27 cellular contexts compared by ENCODE assay signal in the genomic region with DNA sequence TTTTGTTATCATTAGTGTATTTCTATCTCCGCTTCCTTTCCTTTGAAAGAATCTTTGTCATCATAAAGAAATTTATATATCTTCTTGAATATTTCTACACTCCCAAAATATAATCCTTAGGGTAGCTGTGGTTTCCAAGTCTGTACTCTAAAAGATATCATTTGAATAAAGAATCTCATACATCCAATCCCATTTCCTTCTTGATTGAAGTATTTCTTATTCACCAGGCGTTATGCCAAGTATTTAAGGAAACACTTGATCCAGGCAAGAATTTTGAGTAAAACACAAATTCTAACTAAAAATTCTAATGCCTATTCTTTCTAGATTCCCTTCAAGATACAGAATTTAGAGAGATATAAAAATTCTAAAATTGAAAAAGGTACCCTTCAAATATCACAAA.
"Had no signal": no experiment of that assay in that cellular context is flagged by ENCODE, and none has a peak within 500 bp of the region (broad histone marks: within the 10 kb centered on the region; RNA-seq: fewer than 3 reads in every experiment).

No MANE protein-coding gene starts in this region.

- DNase-seq: nephron progenitor cell; nucleus accumbens; pancreas; retina; right cardiac atrium; right lobe of liver; sigmoid colon; small intestine; stimulated activated CD4-positive, alpha-beta T cell treated with anti-CD3 and anti-CD28 coated beads, Interleukin-15, amount 100 ng/mL, for 24 hours; stimulated activated CD4-positive, alpha-beta T cell treated with anti-CD3 and anti-CD28 coated beads, Interleukin-2, amount 100 ng/mL, for 24 hours; stimulated activated CD4-positive, alpha-beta T cell treated with anti-CD3 and anti-CD28 coated beads, Interleukin-2, amount 100 ng/mL, for 48 hours; stimulated activated CD4-positive, alpha-beta T cell treated with anti-CD3 and anti-CD28 coated beads, Interleukin-4, amount 100 ng/mL, for 24 hours; stimulated activated naive B cell treated with anti-CD40 and anti-IgM and Interleukin-4, amounts not matched to agents 10 μg/mL and 1 μg/mL and 100 μg/mL, for 72 hours; stimulated activated naive CD4-positive, alpha-beta T cell treated with Interleukin-2 at 50 U/mL for 16 hours; stomach; thyroid gland; trophoblast cell; upper lobe of left lung had no signal

- H3K27me3 ChIP-seq: neutrophil, pancreas, right lobe of liver, sigmoid colon, stomach, thyroid gland, tibial nerve, upper lobe of left lung, vagina had no signal

- H3K4me1 Mint-ChIP-seq: nephron progenitor cell; neural crest cell; stimulated activated effector memory CD8-positive, alpha-beta T cell treated with anti-CD3 and anti-CD28 coated beads, Interleukin-12 subunit alpha, Interleukin-12 subunit beta, amount 100 ng/mL, for 72 hours; stimulated activated naive B cell treated with anti-CD40 and anti-IgM and Interleukin-4, amounts not matched to agents 10 μg/mL and 1 μg/mL and 100 μg/mL, for 72 hours had no signal

- H3K27ac ChIP-seq: neutrophil, pancreas, prostate gland, right lobe of liver, sigmoid colon, stomach, thoracic aorta, thyroid gland, tibial nerve, upper lobe of left lung, vagina had no signal

- H3K4me3 ChIP-seq: pancreas, prostate gland, right lobe of liver, sigmoid colon, stomach, thoracic aorta, thyroid gland, tibial nerve, upper lobe of left lung, vagina had no signal

- H3K4me1 ChIP-seq: prostate gland, right lobe of liver, sigmoid colon, stomach, thyroid gland, tibial nerve, upper lobe of left lung, vagina had no signal

- ATAC-seq: natural killer cell treated with Interleukin-12 subunit alpha and Interleukin-12 subunit beta and Interleukin-15 and Interleukin-18, amount 100 ng/mL, for 72 hours; pancreas; right cardiac atrium; right lobe of liver; stimulated activated effector memory CD8-positive, alpha-beta T cell treated with anti-CD3 and anti-CD28 coated beads, Interleukin-12 subunit alpha, Interleukin-12 subunit beta, amount 100 ng/mL, for 72 hours; stimulated activated naive B cell treated with anti-CD40 and anti-IgM and Interleukin-4, amounts not matched to agents 10 μg/mL and 1 μg/mL and 100 μg/mL, for 72 hours had no signal

- H3K9me3 Mint-ChIP-seq: nephron progenitor cell had no signal

- H3K36me3 ChIP-seq: neutrophil, pancreas, prostate gland, right lobe of liver, sigmoid colon, stomach, thoracic aorta, thyroid gland, tibial nerve, upper lobe of left lung, vagina had no signal

- H3K9me3 ChIP-seq: neutrophil, pancreas, prostate gland, right lobe of liver, sigmoid colon, stomach, thoracic aorta, thyroid gland, tibial nerve, upper lobe of left lung, vagina had no signal

- H3K27me3 Mint-ChIP-seq: natural killer cell treated with Interleukin-12 subunit alpha and Interleukin-12 subunit beta and Interleukin-15 and Interleukin-18, amount 100 ng/mL, for 72 hours; stimulated activated naive B cell treated with anti-CD40 and anti-IgM and Interleukin-4, amounts not matched to agents 10 μg/mL and 1 μg/mL and 100 μg/mL, for 72 hours; stimulated activated naive CD8-positive, alpha-beta T cell treated with anti-CD3 and anti-CD28 coated beads, Interleukin-15, Interleukin-2, amounts not matched to agents 100 ng/mL and 50 ng/mL, for 24 hours had no signal

- H3K4me3 Mint-ChIP-seq: natural killer cell treated with Interleukin-12 subunit alpha and Interleukin-12 subunit beta and Interleukin-15 and Interleukin-18, amount 100 ng/mL, for 72 hours; nephron progenitor cell; neural crest cell; stimulated activated effector memory CD8-positive, alpha-beta T cell treated with anti-CD3 and anti-CD28 coated beads, Interleukin-12 subunit alpha, Interleukin-12 subunit beta, amount 100 ng/mL, for 72 hours; stimulated activated naive B cell treated with anti-CD40 and anti-IgM and Interleukin-4, amounts not matched to agents 10 μg/mL and 1 μg/mL and 100 μg/mL, for 72 hours; stimulated activated naive CD8-positive, alpha-beta T cell treated with anti-CD3 and anti-CD28 coated beads, Interleukin-15, Interleukin-2, amounts not matched to agents 100 ng/mL and 50 ng/mL, for 24 hours had no signal

- H3K27ac Mint-ChIP-seq: natural killer cell treated with Interleukin-12 subunit alpha and Interleukin-12 subunit beta and Interleukin-15 and Interleukin-18, amount 100 ng/mL, for 72 hours; nephron progenitor cell; stimulated activated effector memory CD8-positive, alpha-beta T cell treated with anti-CD3 and anti-CD28 coated beads, Interleukin-12 subunit alpha, Interleukin-12 subunit beta, amount 100 ng/mL, for 72 hours; stimulated activated naive B cell treated with anti-CD40 and anti-IgM and Interleukin-4, amounts not matched to agents 10 μg/mL and 1 μg/mL and 100 μg/mL, for 72 hours; stimulated activated naive CD8-positive, alpha-beta T cell treated with anti-CD3 and anti-CD28 coated beads, Interleukin-15, Interleukin-2, amounts not matched to agents 100 ng/mL and 50 ng/mL, for 24 hours had no signal

- H3K36me3 Mint-ChIP-seq: natural killer cell treated with Interleukin-12 subunit alpha and Interleukin-12 subunit beta and Interleukin-15 and Interleukin-18, amount 100 ng/mL, for 72 hours; stimulated activated effector memory CD8-positive, alpha-beta T cell treated with anti-CD3 and anti-CD28 coated beads, Interleukin-12 subunit alpha, Interleukin-12 subunit beta, amount 100 ng/mL, for 72 hours; stimulated activated naive B cell treated with anti-CD40 and anti-IgM and Interleukin-4, amounts not matched to agents 10 μg/mL and 1 μg/mL and 100 μg/mL, for 72 hours had no signal
